ENCODE assay signal across 32 cellular contexts in the genomic region with DNA sequence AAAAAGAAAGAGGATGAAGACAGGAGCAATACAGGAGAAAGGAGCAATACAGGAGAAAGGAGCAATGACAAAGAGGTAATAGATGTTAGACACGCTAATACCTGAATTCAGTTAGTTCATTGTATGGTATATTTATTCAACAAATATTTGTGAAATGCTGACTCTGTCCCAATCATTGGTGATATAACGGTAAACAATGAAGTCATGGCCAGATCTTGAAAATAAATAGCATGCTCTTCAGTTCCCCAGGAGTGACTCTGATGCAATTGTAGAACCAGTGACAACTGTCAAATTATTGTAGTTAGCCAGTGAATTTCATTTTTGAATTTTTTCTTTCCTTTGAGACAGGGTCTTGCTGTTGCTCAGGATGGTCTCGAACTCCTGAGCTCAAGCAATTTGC. TPM values are rescaled to one million over a fixed set of nuclear protein-coding genes. Genes with fewer than 3 reads are reported as not detected.
"Had no signal": no experiment of that assay in that cellular context is flagged by ENCODE, and none has a peak within 500 bp of the region (broad histone marks: within the 10 kb centered on the region; RNA-seq: fewer than 3 reads in every experiment).

No MANE protein-coding gene starts in this region.

- H3K27me3 Mint-ChIP-seq: activated CD4-positive, alpha-beta memory T cell treated with anti-CD3 and anti-CD28 coated beads, Interleukin-2, amount 10 ng/mL, durations not matched to agents 7 days and 5 days; activated CD4-positive, alpha-beta T cell treated with anti-CD3 and anti-CD28 coated beads, Interleukin-2, amount 10 ng/mL, durations not matched to agents 7 days and 5 days; activated naive CD4-positive, alpha-beta T cell treated with anti-CD3 and anti-CD28 coated beads, Interleukin-2, amount 10 ng/mL, durations not matched to agents 7 days and 5 days; activated T-cell treated with anti-CD3 and anti-CD28 coated beads, Interleukin-2, amount 50 U/mL, for 24 hours had no signal

- H3K4me1 Mint-ChIP-seq: activated CD4-positive, alpha-beta memory T cell treated with anti-CD3 and anti-CD28 coated beads, Interleukin-2, amount 10 ng/mL, durations not matched to agents 7 days and 5 days; activated CD4-positive, alpha-beta T cell treated with anti-CD3 and anti-CD28 coated beads, Interleukin-2, amount 10 ng/mL, durations not matched to agents 7 days and 5 days; activated naive CD4-positive, alpha-beta T cell treated with anti-CD3 and anti-CD28 coated beads, Interleukin-2, amount 10 ng/mL, durations not matched to agents 7 days and 5 days; central memory CD8-positive, alpha-beta T cell had no signal

- H3K36me3 Mint-ChIP-seq: activated naive CD4-positive, alpha-beta T cell treated with anti-CD3 and anti-CD28 coated beads, Interleukin-2, amount 10 ng/mL, durations not matched to agents 7 days and 5 days; activated naive CD8-positive, alpha-beta T cell had no signal

- H3K4me3 Mint-ChIP-seq: activated CD4-positive, alpha-beta memory T cell treated with anti-CD3 and anti-CD28 coated beads, Interleukin-2, amount 10 ng/mL, durations not matched to agents 7 days and 5 days; activated CD4-positive, alpha-beta T cell treated with anti-CD3 and anti-CD28 coated beads, Interleukin-2, amount 10 ng/mL, durations not matched to agents 7 days and 5 days; activated naive CD4-positive, alpha-beta T cell treated with anti-CD3 and anti-CD28 coated beads, Interleukin-2, amount 10 ng/mL, durations not matched to agents 7 days and 5 days; activated naive CD8-positive, alpha-beta T cell; activated T-cell treated with anti-CD3 and anti-CD28 coated beads, Interleukin-2, amount 50 U/mL, for 24 hours; activated T-cell treated with anti-CD3 and anti-CD28 coated beads, Interleukin-2, amount 50 U/mL, for 72 hours; central memory CD8-positive, alpha-beta T cell had no signal

- H3K9me3 Mint-ChIP-seq: activated CD4-positive, alpha-beta memory T cell treated with anti-CD3 and anti-CD28 coated beads, Interleukin-2, amount 10 ng/mL, durations not matched to agents 7 days and 5 days; activated CD4-positive, alpha-beta T cell treated with anti-CD3 and anti-CD28 coated beads, Interleukin-2, amount 10 ng/mL, durations not matched to agents 7 days and 5 days; activated T-cell treated with anti-CD3 and anti-CD28 coated beads, Interleukin-2, amount 50 U/mL, for 24 hours; activated T-cell treated with anti-CD3 and anti-CD28 coated beads, Interleukin-2, amount 50 U/mL, for 72 hours; central memory CD8-positive, alpha-beta T cell had no signal

- DNase-seq: activated CD4-positive, alpha-beta memory T cell treated with anti-CD3 and anti-CD28 coated beads, Interleukin-2, amount 10 ng/mL, durations not matched to agents 7 days and 5 days; activated CD4-positive, alpha-beta T cell treated with anti-CD3 and anti-CD28 coated beads for 1 hour; activated CD4-positive, alpha-beta T cell treated with anti-CD3 and anti-CD28 coated beads for 4 hours; activated CD4-positive, alpha-beta T cell treated with anti-CD3 and anti-CD28 coated beads, Interleukin-2, amount 10 ng/mL, durations not matched to agents 7 days and 5 days; activated CD4-positive, alpha-beta T cell treated with anti-CD3 and anti-CD28 coated beads, Interleukin-2, amount 50 U/mL, for 4 hours; activated CD8-positive, alpha-beta memory T cell treated with anti-CD3 and anti-CD28 coated beads, Interleukin-2, amount 50 U/mL, for 48 hours; activated gamma-delta T cell; activated naive CD4-positive, alpha-beta T cell; activated naive CD4-positive, alpha-beta T cell treated with anti-CD3 and anti-CD28 coated beads, Interleukin-2, amount 10 ng/mL, durations not matched to agents 7 days and 5 days; activated T-cell treated with anti-CD3 and anti-CD28 coated beads for 4 hours; activated T-cell treated with anti-CD3 and anti-CD28 coated beads, Interleukin-2, amount 50 U/mL, for 24 hours; activated T-cell treated with anti-CD3 and anti-CD28 coated beads, Interleukin-2, amount 50 U/mL, for 72 hours; amniotic stem cell; anterior cingulate cortex; brain microvascular endothelial cell; cortex of kidney; effector CD8-positive, alpha-beta T cell; esophagus squamous epithelium; heart right ventricle had no signal

- ATAC-seq: activated T-cell treated with anti-CD3 and anti-CD28 coated beads, Interleukin-2, amount 50 U/mL, for 72 hours; gastroesophageal sphincter; heart right ventricle had no signal

- H3K27ac Mint-ChIP-seq: activated CD4-positive, alpha-beta memory T cell treated with anti-CD3 and anti-CD28 coated beads, Interleukin-2, amount 10 ng/mL, durations not matched to agents 7 days and 5 days; activated CD4-positive, alpha-beta T cell treated with anti-CD3 and anti-CD28 coated beads, Interleukin-2, amount 10 ng/mL, durations not matched to agents 7 days and 5 days; activated naive CD4-positive, alpha-beta T cell treated with anti-CD3 and anti-CD28 coated beads, Interleukin-2, amount 10 ng/mL, durations not matched to agents 7 days and 5 days; activated naive CD8-positive, alpha-beta T cell; activated T-cell treated with anti-CD3 and anti-CD28 coated beads, Interleukin-2, amount 50 U/mL, for 24 hours; activated T-cell treated with anti-CD3 and anti-CD28 coated beads, Interleukin-2, amount 50 U/mL, for 72 hours had no signal

RNA-seq across cellular contexts. Expression of a gene that starts 48.0 kb away (rescaled TPM):
- total RNA-seq: activated CD4-positive, alpha-beta memory T cell treated with anti-CD3 and anti-CD28 coated beads, Interleukin-2, amount 10 ng/mL, durations not matched to agents 7 days and 5 days; activated CD4-positive, alpha-beta T cell treated with anti-CD3 and anti-CD28 coated beads, Interleukin-2, amount 10 ng/mL, durations not matched to agents 7 days and 5 days; activated T-cell treated with anti-CD3 and anti-CD28 coated beads, Interleukin-2, amount 50 U/mL, for 72 hours; astrocyte; bronchial epithelial cell; cardiac septum; cerebellum; dermis microvascular lymphatic vessel endothelial cell; endothelial cell of umbilical vein; esophagus squamous epithelium; fibroblast of lung; fibroblast of villous mesenchyme; gastroesophageal sphincter; glomerular endothelial cell; heart right ventricle; hepatocyte had no signal

RNA-seq across cellular contexts. Expression of a gene that starts 56.5 kb away (rescaled TPM):
- total RNA-seq: activated CD4-positive, alpha-beta memory T cell treated with anti-CD3 and anti-CD28 coated beads, Interleukin-2, amount 10 ng/mL, durations not matched to agents 7 days and 5 days; activated CD4-positive, alpha-beta T cell treated with anti-CD3 and anti-CD28 coated beads, Interleukin-2, amount 10 ng/mL, durations not matched to agents 7 days and 5 days; activated T-cell treated with anti-CD3 and anti-CD28 coated beads, Interleukin-2, amount 50 U/mL, for 72 hours; dermis microvascular lymphatic vessel endothelial cell; fibroblast of lung; fibroblast of villous mesenchyme had no signal
